ENCODE assay signal across 8 cellular contexts in the genomic region with DNA sequence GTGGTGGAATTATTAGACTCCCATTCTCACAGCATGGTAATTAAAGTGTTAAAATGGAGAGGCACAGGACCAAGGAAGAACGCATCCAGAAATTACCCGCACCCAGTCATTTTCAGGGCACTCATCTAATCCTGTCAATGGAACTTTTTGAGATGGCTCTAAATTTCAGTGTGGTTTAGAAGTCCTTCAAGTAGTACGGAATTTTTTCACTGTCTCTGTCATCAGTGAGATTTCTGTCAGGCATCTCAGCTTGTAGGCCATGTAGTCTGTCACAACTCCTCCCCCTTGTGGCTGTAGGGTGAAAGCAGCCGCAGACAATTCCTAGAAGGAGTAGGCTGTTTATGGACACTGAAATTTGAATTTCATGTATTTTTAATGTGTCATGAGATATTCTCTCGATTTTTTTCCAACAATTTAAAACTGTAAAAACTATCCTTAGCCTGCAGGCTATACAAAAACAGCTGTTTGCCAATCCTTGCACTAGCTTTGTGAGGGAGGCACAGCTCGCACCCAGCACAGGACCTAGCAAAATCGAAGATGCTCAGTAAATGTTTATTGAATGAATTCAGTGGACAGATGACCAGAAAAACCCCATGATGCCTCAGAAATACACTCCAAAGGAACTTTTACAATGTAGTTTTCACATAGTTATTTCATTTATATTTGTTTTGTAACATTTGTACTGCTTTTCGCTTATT. TPM values are rescaled to one million over a fixed set of nuclear protein-coding genes. Genes with fewer than 3 reads are reported as not detected.
DNase-seq lines count a peak whose midpoint lies in the region; ATAC-seq and TF ChIP-seq lines count a peak whose summit lies in the region.

No MANE protein-coding gene starts in this region.

- H3K4me3 ChIP-seq in Peyer's patch: no peak overlapping the region
- H3K4me3 ChIP-seq in fibroblast of the aortic adventitia (ENCODE audit: low read depth, low read length): no peak overlapping the region
- no peak overlapping the region for H3K4me3 ChIP-seq in neuronal stem cell (ENCODE audit: low read length in 2 of 2)
- H3K4me3 ChIP-seq in thyroid gland (replicated peaks in 1 of 3): no peak overlapping the region

- H2BK120ac ChIP-seq in neuronal stem cell (ENCODE audit: low read depth, low read length): no peak overlapping the region

- H3K27me3 ChIP-seq in Peyer's patch: no peaks in the 10 kb centered on the region
- no peaks in the 10 kb centered on the region for H3K27me3 ChIP-seq in neuronal stem cell (ENCODE audit: control insufficient read depth in 3 of 3, insufficient read depth in 3 of 3, low read depth in 1 of 3, low read length in 3 of 3)
- H3K27me3 ChIP-seq in thyroid gland: no peaks in the 10 kb centered on the region

- H3K36me3 Mint-ChIP-seq in activated T-helper 1 cell treated with anti-CD3 and anti-CD28 coated beads, Interleukin-12 subunit alpha, Interleukin-12 subunit beta, Interleukin-2, Interleukin-4 antibody, amounts not matched to agents 30 ng/mL and 10 ng/mL and 1 ng/mL, durations not matched to agents 14 hours and 24 hours and 36 hours (ENCODE audit: low read depth): peaks cover 13% of the 10 kb centered on the region

- H2AFZ ChIP-seq in neuronal stem cell (ENCODE audit: low read length): no peak overlapping the region

- no peak overlapping the region for H3K4ac ChIP-seq in neuronal stem cell (ENCODE audit: low read length)

- H3K9me3 Mint-ChIP-seq in activated T-helper 1 cell treated with anti-CD3 and anti-CD28 coated beads, Interleukin-12 subunit alpha, Interleukin-12 subunit beta, Interleukin-2, Interleukin-4 antibody, amounts not matched to agents 30 ng/mL and 10 ng/mL and 1 ng/mL, durations not matched to agents 14 hours and 24 hours and 36 hours: no peaks in the 10 kb centered on the region

- no peak overlapping the region for H4K91ac ChIP-seq in neuronal stem cell (ENCODE audit: low read depth, low read length, poor library complexity)

- TF ChIP-seq CTCF in Peyer's patch (IDR thresholded peaks at IDR 0.05) (peak; percentile 60 to 80 (median 79)), fibroblast of the aortic adventitia (IDR thresholded peaks at IDR 0.05; ENCODE audit: insufficient read depth, low read length) (peak; percentile 88), thyroid gland (IDR thresholded peaks at IDR 0.05) (peak; percentile 36 to 81 (median 58))

- no peak overlapping the region for H3K9ac ChIP-seq in neuronal stem cell (ENCODE audit: low read depth, low read length, poor library complexity)

- DNase-seq in AG08396 (ENCODE audit: low spot score) (peak; percentile 73), Peyer's patch (peak in 2 of 3 donors; percentile 61 to 85), fibroblast of the aortic adventitia (ENCODE audit: low read depth) (peak; percentile 72), neuronal stem cell (ENCODE audit: low spot score) (peak; percentile 39), thyroid gland (peak; percentile 56 to 63)
- peak; percentile 34 for DNase-seq in activated T-helper 1 cell treated with anti-CD3 and anti-CD28 coated beads, Interleukin-12 subunit alpha, Interleukin-12 subunit beta, Interleukin-2, Interleukin-4 antibody, amounts not matched to agents 30 ng/mL and 10 ng/mL and 1 ng/mL, durations not matched to agents 14 hours and 24 hours and 36 hours (ENCODE audit: low spot score)

- no peaks in the 10 kb centered on the region for H3K4me1 ChIP-seq in Peyer's patch
- no peaks in the 10 kb centered on the region for H3K4me1 ChIP-seq in neuronal stem cell (ENCODE audit: control insufficient read depth in 2 of 2, insufficient read depth in 1 of 2, low read depth in 1 of 2, low read length in 2 of 2)
- H3K4me1 ChIP-seq in thyroid gland: no peaks in the 10 kb centered on the region

- TF ChIP-seq RAD21 in Ishikawa (IDR thresholded peaks at IDR 0.05; ENCODE audit: low read depth): peak; percentile 68

- H2AK5ac ChIP-seq in neuronal stem cell (ENCODE audit: low read depth, low read length): no peak overlapping the region

- H4K8ac ChIP-seq in neuronal stem cell (ENCODE audit: low read depth, low read length): no peak overlapping the region

- no peaks in the 10 kb centered on the region for H3K79me1 ChIP-seq in neuronal stem cell (ENCODE audit: low read depth, low read length)

- H3K27ac Mint-ChIP-seq in activated T-helper 1 cell treated with anti-CD3 and anti-CD28 coated beads, Interleukin-12 subunit alpha, Interleukin-12 subunit beta, Interleukin-2, Interleukin-4 antibody, amounts not matched to agents 30 ng/mL and 10 ng/mL and 1 ng/mL, durations not matched to agents 14 hours and 24 hours and 36 hours: no peak overlapping the region

- H3K27me3 Mint-ChIP-seq in activated T-helper 1 cell treated with anti-CD3 and anti-CD28 coated beads, Interleukin-12 subunit alpha, Interleukin-12 subunit beta, Interleukin-2, Interleukin-4 antibody, amounts not matched to agents 30 ng/mL and 10 ng/mL and 1 ng/mL, durations not matched to agents 14 hours and 24 hours and 36 hours (ENCODE audit: insufficient read depth): peaks cover 2% of the 10 kb centered on the region

- no peak for TF ChIP-seq EP300 in Ishikawa (IDR thresholded peaks at IDR 0.05; ENCODE audit: borderline replicate concordance)

- H3K36me3 ChIP-seq in Peyer's patch (peaks cover 0 to 28% (median 0%) of the 10 kb centered on the region in 3 donors), neuronal stem cell (replicated peaks in 1 of 2; ENCODE audit: control insufficient read depth in 2 of 2, insufficient read depth in 2 of 2, low read length in 2 of 2) (peaks cover 2 to 20% of the 10 kb centered on the region in 2 donors), thyroid gland (no peaks in the 10 kb centered on the region)

- no peak overlapping the region for H2BK15ac ChIP-seq in neuronal stem cell (ENCODE audit: low read length)

- H3K14ac ChIP-seq in neuronal stem cell (ENCODE audit: low read length): no peak overlapping the region

- H3K4me3 Mint-ChIP-seq in activated T-helper 1 cell treated with anti-CD3 and anti-CD28 coated beads, Interleukin-12 subunit alpha, Interleukin-12 subunit beta, Interleukin-2, Interleukin-4 antibody, amounts not matched to agents 30 ng/mL and 10 ng/mL and 1 ng/mL, durations not matched to agents 14 hours and 24 hours and 36 hours: no peak overlapping the region

- intact Hi-C loops in activated T-helper 1 cell treated with anti-CD3 and anti-CD28 coated beads, Interleukin-12 subunit alpha, Interleukin-12 subunit beta, Interleukin-2, Interleukin-4 antibody, amounts not matched to agents 30 ng/mL and 10 ng/mL and 1 ng/mL, durations not matched to agents 14 hours and 24 hours and 36 hours (cut with micrococcal nuclease): loop anchor here (1.0 kb wide), 1 partner anchor 256 kb away; no protein-coding TSS in a partner anchor
- intact Hi-C loops in thyroid gland (cut with DNase I): loop anchor here (10.0 kb wide), 1 partner anchor 260 kb away; no protein-coding TSS in a partner anchor

- H3K18ac ChIP-seq in neuronal stem cell (ENCODE audit: low read length): no peak overlapping the region

- H3K23ac ChIP-seq in neuronal stem cell (ENCODE audit: low read depth, low read length, poor library complexity): no peak overlapping the region

- no peak overlapping the region for H2BK12ac ChIP-seq in neuronal stem cell (ENCODE audit: low read length)

- H3K27ac ChIP-seq in Peyer's patch (no peak overlapping the region), neuronal stem cell (replicated peaks; ENCODE audit: low read length) (no peak overlapping the region), thyroid gland (no peak overlapping the region)

- no CpG with 5 or more reads among the region's 8 CpGs for WGBS in neuronal stem cell (ENCODE audit: extremely low coverage in 2 of 2, insufficient read length in 2 of 2, insufficient replicate concordance in 1 of 2), 2 donors
- 40% methylated on average over 8 of the region's 8 CpGs for WGBS in thyroid gland, 2 donors

- H3K4me1 Mint-ChIP-seq in activated T-helper 1 cell treated with anti-CD3 and anti-CD28 coated beads, Interleukin-12 subunit alpha, Interleukin-12 subunit beta, Interleukin-2, Interleukin-4 antibody, amounts not matched to agents 30 ng/mL and 10 ng/mL and 1 ng/mL, durations not matched to agents 14 hours and 24 hours and 36 hours (ENCODE audit: low read depth): peaks cover 8% of the 10 kb centered on the region

- no peak overlapping the region for H3K4me2 ChIP-seq in neuronal stem cell (ENCODE audit: insufficient read depth, low read length, poor library complexity, severe bottlenecking)

- no peak for TF ChIP-seq POLR2A in Peyer's patch (IDR thresholded peaks at IDR 0.05)
- TF ChIP-seq POLR2A in thyroid gland (IDR thresholded peaks at IDR 0.05): no peak

- no peaks in the 10 kb centered on the region for H3K9me3 ChIP-seq in Peyer's patch
- H3K9me3 ChIP-seq in neuronal stem cell (replicated peaks in 1 of 2; ENCODE audit: control insufficient read depth in 2 of 2, insufficient read depth in 1 of 2, low read depth in 1 of 2, low read length in 2 of 2): no peaks in the 10 kb centered on the region
- no peaks in the 10 kb centered on the region for H3K9me3 ChIP-seq in thyroid gland

- no peak overlapping the region for H2BK5ac ChIP-seq in neuronal stem cell (ENCODE audit: low read length)

- peak; percentile 72 for ATAC-seq in GM18511 (IDR thresholded peaks at IDR 0.05; ENCODE audit: unreplicated experiment)

TF ChIP-seq in Ishikawa, 13 proteins besides CTCF, POLR2A, EP300 and RAD21 (continues in another document):
- TF ChIP-seq NFIC (IDR thresholded peaks at IDR 0.05): no peak
- no peak for TF ChIP-seq ZBTB7A (IDR thresholded peaks at IDR 0.05; ENCODE audit: low read depth)
- TF ChIP-seq, protein P1, sequence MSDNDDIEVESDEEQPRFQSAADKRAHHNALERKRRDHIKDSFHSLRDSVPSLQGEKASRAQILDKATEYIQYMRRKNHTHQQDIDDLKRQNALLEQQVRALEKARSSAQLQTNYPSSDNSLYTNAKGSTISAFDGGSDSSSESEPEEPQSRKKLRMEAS (IDR thresholded peaks at IDR 0.05): no peak
- TF ChIP-seq TAF1 (IDR thresholded peaks at IDR 0.05; ENCODE audit: low read depth): no peak
- TF ChIP-seq YY1 (IDR thresholded peaks at IDR 0.05; ENCODE audit: low read depth): no peak

RNA-seq across cellular contexts. Expression of a gene that starts 6.6 kb away (rescaled TPM):
- 10 to 100 TPM; 15.4 to 40.4 (median 25.5) TPM for total RNA-seq in Peyer's patch
- 47.9 and 49.1 TPM in 2 replicates for total RNA-seq in activated T-helper 1 cell treated with anti-CD3 and anti-CD28 coated beads, Interleukin-12 subunit alpha, Interleukin-12 subunit beta, Interleukin-2, Interleukin-4 antibody, amounts not matched to agents 30 ng/mL and 10 ng/mL and 1 ng/mL, durations not matched to agents 14 hours and 24 hours and 36 hours
- 25.2 and 46.1 TPM in 2 replicates for total RNA-seq in fibroblast of the aortic adventitia (ENCODE audit: low replicate concordance)
- 22.6 TPM for polyA plus RNA-seq in neuronal stem cell (2013, experiment 1 of 2)
- polyA plus RNA-seq in neuronal stem cell (2013, experiment 2 of 2): 24.2 TPM
- total RNA-seq in thyroid gland: 10 to 100 TPM; 29.6 to 40.7 (median 37.3) TPM

RNA-seq across cellular contexts. Expression of a gene that starts 43.8 kb away (rescaled TPM):
- total RNA-seq in Peyer's patch (10 to 100 TPM; 16.5 to 41.0 (median 20.9) TPM), fibroblast of the aortic adventitia (ENCODE audit: low replicate concordance) (13.1 and 16.8 TPM in 2 replicates), thyroid gland (10 to 100 TPM; 13.7 to 22.6 (median 17.8) TPM)
- 46.2 and 47.0 TPM in 2 replicates for total RNA-seq in activated T-helper 1 cell treated with anti-CD3 and anti-CD28 coated beads, Interleukin-12 subunit alpha, Interleukin-12 subunit beta, Interleukin-2, Interleukin-4 antibody, amounts not matched to agents 30 ng/mL and 10 ng/mL and 1 ng/mL, durations not matched to agents 14 hours and 24 hours and 36 hours
- polyA plus RNA-seq in neuronal stem cell (2013, experiment 1 of 2): 7.1 TPM
- polyA plus RNA-seq in neuronal stem cell (2013, experiment 2 of 2): 7.7 TPM
